25 cellular contexts compared by ENCODE assay signal in genomic region chr10:70728328-70728727, GRCh38. TPM values are rescaled to one million over a fixed set of nuclear protein-coding genes. Genes with fewer than 3 reads are reported as not detected.
DNase-seq lines count a peak whose midpoint lies in the region; ATAC-seq, FAIRE-seq and TF ChIP-seq lines count a peak whose summit lies in the region.
"Had no signal": no experiment of that assay in that cellular context is flagged by ENCODE, and none has a peak within 500 bp of the region (broad histone marks: within the 10 kb centered on the region; RNA-seq: fewer than 3 reads in every experiment).

No MANE protein-coding gene starts in this region.

- in situ Hi-C loops in HepG2 (cut with HindIII; ENCODE audit: extremely low pct_ligation_motif_present, low pct_unique_long_range_greater_than_20kb) = no loop called here

- DNase-seq in heart right ventricle (no peak), Right ventricle myocardium inferior (ENCODE audit: missing footprints) (no peak), HepG2 (ENCODE audit: low spot score) (no peak), right lobe of liver (no peak), WERI-Rb-1 (no peak), ascending aorta (ENCODE audit: low spot score in 2 of 2) (no peak), cerebellar cortex (ENCODE audit: low spot score) (no peak)
- DNase-seq: 8988T; ACHN; AML-193; BE2C; CD4-positive, alpha-beta T cell; CD8-positive, alpha-beta memory T cell; DMS153; DND-41; GOT3; HFFc6 had no signal

- peak in 5 of 8 donors; percentile 29 to 61 (median 51) for ATAC-seq in heart right ventricle
- ATAC-seq in Right ventricle myocardium inferior = no peak
- peak; percentile 43; the same call in 1 of the 3 replicates for ATAC-seq in HepG2
- ATAC-seq in right lobe of liver = no peak
- ATAC-seq: A549 had no signal

- H3K9me3 ChIP-seq in heart right ventricle (no peaks in the 10 kb centered on the region), HepG2 (ENCODE audit: low read length) (no peaks in the 10 kb centered on the region), right lobe of liver (no peaks in the 10 kb centered on the region), WERI-Rb-1 (ENCODE audit: severe bottlenecking) (no peaks in the 10 kb centered on the region), ascending aorta (no peaks in the 10 kb centered on the region)
- H3K9me3 ChIP-seq: A549; BE2C; BLaER1 treated with 17β-estradiol and CSF1 and Interleukin-3, amounts not matched to agents 10 nM and 100 nM; HAP-1 had no signal

- POLR2A ChIA-PET in HepG2 (lab: Yijun Ruan, JAX) = no interaction called here

- no peaks in the 10 kb centered on the region for H3K36me3 ChIP-seq in heart right ventricle
- no peaks in the 10 kb centered on the region for H3K36me3 ChIP-seq in HepG2 (replicated peaks in 1 of 2; ENCODE audit: control insufficient read depth in 1 of 2, insufficient read depth in 2 of 2, low read length in 2 of 2)
- no peaks in the 10 kb centered on the region for H3K36me3 ChIP-seq in right lobe of liver
- no peaks in the 10 kb centered on the region for H3K36me3 ChIP-seq in WERI-Rb-1
- no peaks in the 10 kb centered on the region for H3K36me3 ChIP-seq in ascending aorta
- H3K36me3 ChIP-seq: BE2C; BLaER1 treated with 17β-estradiol and CSF1 and Interleukin-3, amounts not matched to agents 10 nM and 100 nM; HAP-1 had no signal

- H2AFZ ChIP-seq in HepG2 (ENCODE audit: low read length) = no peak overlapping the region

- no peaks in the 10 kb centered on the region for H4K20me1 ChIP-seq in HepG2 (ENCODE audit: insufficient read depth, low read length)
- H4K20me1 ChIP-seq: BLaER1 treated with 17β-estradiol and CSF1 and Interleukin-3, amounts not matched to agents 10 nM and 100 nM had no signal

- no peaks in the 10 kb centered on the region for H3K79me2 ChIP-seq in HepG2 (ENCODE audit: insufficient read depth, low read length)

- BruUV-seq in HepG2 (replicated peaks; lab: Mats Ljungman, UMichigan) = no TSS peak

- H3K27me3 ChIP-seq in heart right ventricle (no peaks in the 10 kb centered on the region), HepG2 (ENCODE audit: control insufficient read depth in 1 of 2, insufficient read depth in 2 of 2, low read length in 2 of 2) (no peaks in the 10 kb centered on the region), right lobe of liver (no peaks in the 10 kb centered on the region), WERI-Rb-1 (ENCODE audit: insufficient read depth, low read depth, severe bottlenecking) (no peaks in the 10 kb centered on the region), ascending aorta (no peaks in the 10 kb centered on the region)
- H3K27me3 ChIP-seq: BE2C; BLaER1 treated with 17β-estradiol and CSF1 and Interleukin-3, amounts not matched to agents 10 nM and 100 nM had no signal

- H3K4me1 ChIP-seq in heart right ventricle = peaks cover 0 to 17% (median 8%) of the 10 kb centered on the region in 9 donors
- H3K4me1 ChIP-seq in HepG2 (ENCODE audit: insufficient read depth, low read length) = no peaks in the 10 kb centered on the region
- no peaks in the 10 kb centered on the region for H3K4me1 ChIP-seq in right lobe of liver
- H3K4me1 ChIP-seq in ascending aorta = no peaks in the 10 kb centered on the region
- H3K4me1 ChIP-seq: A549; BE2C; BLaER1 treated with 17β-estradiol and CSF1 and Interleukin-3, amounts not matched to agents 10 nM and 100 nM; HAP-1 had no signal

- TF ChIP-seq CTCF in heart right ventricle (IDR thresholded peaks at IDR 0.05) = no peak
- TF ChIP-seq CTCF in HepG2 (CRISPR knock-in tag; IDR thresholded peaks at IDR 0.05) = no peak
- no peak for TF ChIP-seq CTCF in right lobe of liver (IDR thresholded peaks at IDR 0.05)
- TF ChIP-seq CTCF in WERI-Rb-1 (IDR thresholded peaks at IDR 0.05; ENCODE audit: low read depth, low read length) = no peak
- no peak for TF ChIP-seq CTCF in ascending aorta (IDR thresholded peaks at IDR 0.05)

- TF ChIP-seq POLR2A in HepG2 (IDR thresholded peaks at IDR 0.05; ENCODE audit: insufficient read depth in 1 of 2, low read depth in 2 of 2, low read length in 2 of 2) = no peak
- no peak for TF ChIP-seq POLR2A in right lobe of liver (IDR thresholded peaks at IDR 0.05)

- no peak for FAIRE-seq in HepG2 (lab: Jason Lieb, UNC)
- FAIRE-seq: A549, D721Med, G401.6, GM12892, H54 had no signal

- no peak for TF ChIP-seq EP300 in HepG2 (IDR thresholded peaks at IDR 0.05; ENCODE audit: low read depth in 2 of 2, low read length in 2 of 2)
- no peak for TF ChIP-seq EP300 in HepG2 (CRISPR knock-in tag; IDR thresholded peaks at IDR 0.05; ENCODE audit: borderline replicate concordance)

- intact Hi-C loops in heart right ventricle (cut with DNase I) (no loop called here), Right ventricle myocardium inferior (cut with DNase I) (no loop called here), HepG2 (cut with micrococcal nuclease; ENCODE audit: unreplicated experiment) (no loop called here), right lobe of liver (cut with DNase I) (no loop called here), ascending aorta (cut with DNase I) (no loop called here)

- CTCF ChIA-PET in HepG2 (lab: Yijun Ruan, JAX; ENCODE audit: low intra/inter-chr PET ratio, low total read pairs) = no interaction called here

- H3K4me3 ChIP-seq in heart right ventricle = no peak overlapping the region
- H3K4me3 ChIP-seq in HepG2 (replicated peaks in 1 of 3; ENCODE audit: insufficient read depth in 1 of 3, low read depth in 2 of 3, low read length in 3 of 3) = no peak overlapping the region
- H3K4me3 ChIP-seq in right lobe of liver = no peak overlapping the region
- no peak overlapping the region for H3K4me3 ChIP-seq in WERI-Rb-1 (ENCODE audit: low read depth, low read length)
- H3K4me3 ChIP-seq in ascending aorta = no peak overlapping the region
- H3K4me3 ChIP-seq: A549; BLaER1 treated with 17β-estradiol and CSF1 and Interleukin-3, amounts not matched to agents 10 nM and 100 nM; HAP-1 had no signal

- no peak overlapping the region for H3K9ac ChIP-seq in HepG2 (ENCODE audit: insufficient read depth, low read depth, low read length)
- H3K9ac ChIP-seq: BLaER1 treated with 17β-estradiol and CSF1 and Interleukin-3, amounts not matched to agents 10 nM and 100 nM had no signal

- H3K4me2 ChIP-seq in HepG2 (ENCODE audit: low read depth, low read length) = no peak overlapping the region
- H3K4me2 ChIP-seq: A549; BLaER1 treated with 17β-estradiol and CSF1 and Interleukin-3, amounts not matched to agents 10 nM and 100 nM had no signal

- WGBS in heart right ventricle, 2 donors = 46 to 64% methylated on average over 2 of the region's 2 CpGs
- WGBS in HepG2 (ENCODE audit: low lambda C conversion rate) = 59% methylated on average over 2 of the region's 2 CpGs
- WGBS in right lobe of liver (ENCODE audit: insufficient coverage, low coverage, low lambda C conversion rate, missing lambda C conversion rate) = 85% methylated on average over 2 of the region's 2 CpGs

- no peak for TF ChIP-seq RAD21 in HepG2 (CRISPR knock-in tag; IDR thresholded peaks at IDR 0.05)

- peak overlapping the region in 1 of 10 donors; percentile 9 for H3K27ac ChIP-seq in heart right ventricle
- no peak overlapping the region for H3K27ac ChIP-seq in HepG2 (ENCODE audit: extremely low read length, insufficient read depth, low read length)
- no peak overlapping the region for H3K27ac ChIP-seq in right lobe of liver
- peak overlapping the region; percentile 22; the same call in 1 of the 2 replicates for H3K27ac ChIP-seq in WERI-Rb-1
- H3K27ac ChIP-seq in ascending aorta = no peak overlapping the region
- H3K27ac ChIP-seq: A549; BLaER1 treated with 17β-estradiol and CSF1 and Interleukin-3, amounts not matched to agents 10 nM and 100 nM had no signal

RNA-seq across cellular contexts. Expression of gene ADAMTS14, which starts 56.0 kb away (rescaled TPM):
- total RNA-seq in heart right ventricle (1 to 10 TPM in 3 of 10 donors, under 1 TPM in 7; 0.08 to 1.4 (median 0.59) TPM), Right ventricle myocardium inferior (0.43 TPM), HepG2 (2016; rRNA removed; fragmentation: Illumina TruSeq; extraction: Trizol) (0.04 TPM in 1 of 2 replicates, not detected in the other), right lobe of liver (under 1 TPM; 0.06 to 0.18 (median 0.11) TPM), ascending aorta (0.32 TPM)
- polyA plus RNA-seq in heart right ventricle (under 1 TPM; 0.13 to 0.66 TPM), HepG2 (2011; rRNA removed) (0.07 and 0.10 TPM in 2 replicates)
- not detected in 2 replicates for total RNA-seq in HepG2 (2016; cell fraction: cytosol; rRNA removed; fragmentation: Illumina TruSeq; extraction: Trizol; ENCODE audit: low read depth)
- 0.04 TPM in 1 of 2 replicates, not detected in the other for total RNA-seq in HepG2 (2016; cell fraction: insoluble cytoplasmic fraction; rRNA removed; fragmentation: Illumina TruSeq; extraction: Trizol)
- not detected in 2 replicates for total RNA-seq in HepG2 (2016; cell fraction: membrane; rRNA removed; fragmentation: Illumina TruSeq; extraction: Trizol)
- total RNA-seq in HepG2 (2016; cell fraction: nucleus; rRNA removed; fragmentation: Illumina TruSeq; extraction: Trizol) = 0.09 TPM in 1 of 2 replicates, not detected in the other
- polyA plus RNA-seq in HepG2 (2011; cell fraction: cytosol; rRNA removed) = 0.03 and 0.04 TPM in 2 replicates
- polyA plus RNA-seq in HepG2 (2011; cell fraction: nucleus; rRNA removed) = 0.62 and 0.80 TPM in 2 replicates
- 0.03 TPM in 1 of 2 replicates, not detected in the other for polyA plus RNA-seq in HepG2 (2012)
- not detected in 2 replicates for polyA plus RNA-seq in HepG2 (2016; cell fraction: cytosol; fragmentation: Illumina TruSeq; extraction: Trizol; ENCODE audit: low read depth)
- polyA plus RNA-seq in HepG2 (2016; cell fraction: insoluble cytoplasmic fraction; fragmentation: Illumina TruSeq; extraction: Trizol; ENCODE audit: low read depth) = 0.04 TPM in 1 of 2 replicates, not detected in the other
- not detected in 2 replicates for polyA plus RNA-seq in HepG2 (2016; cell fraction: membrane; fragmentation: Illumina TruSeq; extraction: Trizol; ENCODE audit: low read depth)
- polyA plus RNA-seq in HepG2 (2016; cell fraction: nucleus; fragmentation: Illumina TruSeq; extraction: Trizol; ENCODE audit: insufficient read depth, low read depth) = 0.38 and 0.41 TPM in 2 replicates
- 0.08 and 0.09 TPM in 2 replicates for polyA minus RNA-seq in HepG2 (2011; rRNA and poly(A)+ RNA removed; ENCODE audit: low replicate concordance)
- polyA minus RNA-seq in HepG2 (2011; cell fraction: cytosol; rRNA and poly(A)+ RNA removed) = 0.10 TPM in 1 of 2 replicates, not detected in the other
- polyA minus RNA-seq in HepG2 (2011; cell fraction: nucleus; rRNA and poly(A)+ RNA removed) = 0.13 and 0.25 TPM in 2 replicates
- total RNA-seq: CD4-positive, alpha-beta T cell; CD8-positive, alpha-beta memory T cell had no signal
- polyA plus RNA-seq: CD14-positive monocyte had no signal

RNA-seq across cellular contexts. Expression of gene TBATA, which starts 56.8 kb away (rescaled TPM):
- total RNA-seq in heart right ventricle = not detected
- polyA plus RNA-seq in heart right ventricle = not detected
- total RNA-seq in Right ventricle myocardium inferior = not detected
- total RNA-seq in HepG2 (2016; rRNA removed; fragmentation: Illumina TruSeq; extraction: Trizol) = not detected in 2 replicates
- not detected in 2 replicates for total RNA-seq in HepG2 (2016; cell fraction: cytosol; rRNA removed; fragmentation: Illumina TruSeq; extraction: Trizol; ENCODE audit: low read depth)
- not detected in 2 replicates for total RNA-seq in HepG2 (2016; cell fraction: insoluble cytoplasmic fraction; rRNA removed; fragmentation: Illumina TruSeq; extraction: Trizol)
- total RNA-seq in HepG2 (2016; cell fraction: membrane; rRNA removed; fragmentation: Illumina TruSeq; extraction: Trizol) = not detected in 2 replicates
- not detected in 2 replicates for total RNA-seq in HepG2 (2016; cell fraction: nucleus; rRNA removed; fragmentation: Illumina TruSeq; extraction: Trizol)
- polyA plus RNA-seq in HepG2 (2011; rRNA removed) = not detected in 2 replicates
- not detected in 2 replicates for polyA plus RNA-seq in HepG2 (2011; cell fraction: cytosol; rRNA removed)
- not detected in 2 replicates for polyA plus RNA-seq in HepG2 (2011; cell fraction: nucleus; rRNA removed)
- polyA plus RNA-seq in HepG2 (2012) = not detected in 2 replicates
- polyA plus RNA-seq in HepG2 (2016; cell fraction: cytosol; fragmentation: Illumina TruSeq; extraction: Trizol; ENCODE audit: low read depth) = not detected in 2 replicates
- polyA plus RNA-seq in HepG2 (2016; cell fraction: insoluble cytoplasmic fraction; fragmentation: Illumina TruSeq; extraction: Trizol; ENCODE audit: low read depth) = not detected in 2 replicates
- not detected in 2 replicates for polyA plus RNA-seq in HepG2 (2016; cell fraction: membrane; fragmentation: Illumina TruSeq; extraction: Trizol; ENCODE audit: low read depth)
- polyA plus RNA-seq in HepG2 (2016; cell fraction: nucleus; fragmentation: Illumina TruSeq; extraction: Trizol; ENCODE audit: insufficient read depth, low read depth) = not detected in 2 replicates
- polyA minus RNA-seq in HepG2 (2011; rRNA and poly(A)+ RNA removed; ENCODE audit: low replicate concordance) = not detected in 2 replicates
- not detected in 2 replicates for polyA minus RNA-seq in HepG2 (2011; cell fraction: cytosol; rRNA and poly(A)+ RNA removed)
- not detected in 2 replicates for polyA minus RNA-seq in HepG2 (2011; cell fraction: nucleus; rRNA and poly(A)+ RNA removed)
- not detected for total RNA-seq in right lobe of liver
- total RNA-seq in ascending aorta = not detected
- total RNA-seq: CD4-positive, alpha-beta T cell; CD8-positive, alpha-beta memory T cell; HFFc6 had no signal
- polyA plus RNA-seq: A549; CD14-positive monocyte; CD8-positive, alpha-beta memory T cell had no signal

Comparison
In these comparisons a context has a peak if more than half of its experiments do, and no peak if none do; other contexts are left out.
1. ATAC-seq: peak in heart right ventricle (5 of 8) and HepG2 (single experiment); none in Right ventricle myocardium inferior (single experiment) and right lobe of liver (0 of 4).